Comparison of ENCODE assay signal across 7 cellular contexts in the genomic region with DNA sequence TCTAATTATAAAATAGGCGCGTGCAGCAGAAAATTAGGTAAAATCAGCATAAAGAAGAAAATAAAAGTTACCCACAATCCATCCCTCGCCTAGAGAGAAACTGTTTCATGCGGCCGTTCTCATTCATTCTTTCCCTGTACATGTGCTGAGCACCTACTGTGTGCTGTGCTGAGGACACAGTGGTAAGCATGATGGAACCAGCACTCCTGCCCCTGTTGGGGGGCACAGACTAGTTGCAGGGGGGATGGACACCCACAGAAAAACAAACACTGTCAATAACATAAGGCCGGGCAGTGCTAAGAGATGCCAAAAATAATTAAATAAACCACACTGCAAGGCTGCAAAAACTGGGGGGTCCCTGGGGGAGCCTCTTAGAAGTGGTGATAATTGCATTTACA.
"Had no signal": no experiment of that assay in that cellular context is flagged by ENCODE, and none has a peak within 500 bp of the region (broad histone marks: within the 10 kb centered on the region; RNA-seq: fewer than 3 reads in every experiment).

No MANE protein-coding gene starts in this region.

- H3K4me3 Mint-ChIP-seq: GM23338, H9 had no signal

- ATAC-seq: GM23338 had no signal

- H3K9me3 Mint-ChIP-seq: GM23338, H9 had no signal

- H2AFZ ChIP-seq: GM23338 had no signal

- FAIRE-seq: H1, H54, HTR-8/SVneo had no signal

- H3K4me3 ChIP-seq: GM23338 had no signal

- H3K4me2 ChIP-seq: GM23338 had no signal

- H3K27ac Mint-ChIP-seq: GM23338 had no signal

- DNase-seq: H9, HCEC 1CT, KG1 had no signal
